In the genomic region with DNA sequence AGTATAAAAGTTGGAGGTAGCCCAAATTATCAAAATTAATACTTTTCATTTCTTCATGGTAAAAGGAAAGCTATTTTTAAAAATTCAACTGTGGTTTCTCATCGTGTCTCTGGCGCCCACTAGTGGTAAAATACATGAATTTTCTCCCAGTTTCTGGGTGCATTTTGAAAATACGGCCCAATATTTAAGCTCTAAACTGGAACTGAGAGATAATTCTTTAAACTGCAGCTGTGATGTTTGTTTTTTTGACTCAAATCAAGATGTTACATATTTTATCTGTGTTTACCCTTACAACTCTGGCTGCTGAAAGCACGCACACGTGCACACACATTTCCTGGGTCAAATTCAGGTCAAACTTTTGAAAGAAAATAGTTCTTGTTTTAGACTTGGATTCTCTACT, we compare ENCODE assay signal across 8 cellular contexts.
DNase-seq lines count a peak whose midpoint lies in the region; ATAC-seq and TF ChIP-seq lines count a peak whose summit lies in the region.

No MANE protein-coding gene starts in this region.

- TF ChIP-seq RAD21 in liver (IDR thresholded peaks at IDR 0.05), result peak; percentile 73 to 79

- no peak overlapping the region for H3K4me3 Mint-ChIP-seq in Caco-2 (ENCODE audit: unreplicated experiment)
- H3K4me3 Mint-ChIP-seq in activated CD8-positive, alpha-beta T cell treated with anti-CD3 and anti-CD28 coated beads, Interleukin-2, amount 10 ng/mL, durations not matched to agents 7 days and 5 days, result no peak overlapping the region

- intact Hi-C loops in Caco-2 (cut with micrococcal nuclease; ENCODE audit: unreplicated experiment), result loop anchor here (1.0 to 5.0 kb wide), 4 partner anchors 27 to 144 kb away; a partner anchor contains a TSS

- ATAC-seq in activated CD8-positive, alpha-beta T cell treated with anti-CD3 and anti-CD28 coated beads, Interleukin-2, amount 10 ng/mL, durations not matched to agents 7 days and 5 days, result no peak

- no peaks in the 10 kb centered on the region for H3K9me3 ChIP-seq in Caco-2
- H3K9me3 ChIP-seq in liver (ENCODE audit: control insufficient read depth in 4 of 4, low read length in 3 of 4), result peaks cover 0 to 5% (median 0%) of the 10 kb centered on the region in 4 donors

- no peaks in the 10 kb centered on the region for H3K4me1 ChIP-seq in Caco-2
- peaks cover 4 to 31% (median 28%) of the 10 kb centered on the region in 4 donors for H3K4me1 ChIP-seq in liver (ENCODE audit: control insufficient read depth in 4 of 4, insufficient read depth in 4 of 4, low read length in 3 of 4)

- H3K9ac ChIP-seq in liver (ENCODE audit: low read depth in 1 of 2, low read length in 2 of 2), result no peak overlapping the region

- no peaks in the 10 kb centered on the region for H3K27me3 Mint-ChIP-seq in Caco-2 (ENCODE audit: insufficient read depth, unreplicated experiment)
- peaks cover 4% of the 10 kb centered on the region for H3K27me3 Mint-ChIP-seq in activated CD8-positive, alpha-beta T cell treated with anti-CD3 and anti-CD28 coated beads, Interleukin-2, amount 10 ng/mL, durations not matched to agents 7 days and 5 days (ENCODE audit: low read depth)

- no peak overlapping the region for H3K27ac ChIP-seq in liver (ENCODE audit: low read depth in 1 of 2, low read length in 2 of 2)

- no peak overlapping the region for H3K27ac Mint-ChIP-seq in Caco-2 (ENCODE audit: unreplicated experiment)
- H3K27ac Mint-ChIP-seq in activated CD8-positive, alpha-beta T cell treated with anti-CD3 and anti-CD28 coated beads, Interleukin-2, amount 10 ng/mL, durations not matched to agents 7 days and 5 days, result no peak overlapping the region

- H3K4me3 ChIP-seq in Caco-2 (ENCODE audit: low read depth, low read length) (no peak overlapping the region), liver (ENCODE audit: low read depth in 1 of 3, low read length in 3 of 3) (no peak overlapping the region)

- H3K36me3 ChIP-seq in Caco-2 (ENCODE audit: control insufficient read depth, insufficient read depth, low read length) (no peaks in the 10 kb centered on the region), liver (ENCODE audit: control insufficient read depth in 4 of 4, insufficient read depth in 3 of 4, low read depth in 1 of 4, low read length in 3 of 4) (no peaks in the 10 kb centered on the region)

- H3K27me3 ChIP-seq in Caco-2 (replicated peaks; ENCODE audit: control insufficient read depth, insufficient read depth, low read length), result no peaks in the 10 kb centered on the region
- peaks cover 0 to 5% (median 0%) of the 10 kb centered on the region in 4 donors for H3K27me3 ChIP-seq in liver (ENCODE audit: control insufficient read depth in 4 of 4, insufficient read depth in 4 of 4, low read length in 3 of 4)

- POLR2A ChIA-PET in Caco-2 (lab: Charles Lee), result no interaction called here
- POLR2A ChIA-PET in activated CD8-positive, alpha-beta T cell treated with anti-CD3 and anti-CD28 coated beads, Interleukin-2, amount 10 ng/mL, durations not matched to agents 7 days and 5 days (lab: Charles Lee), result no interaction called here

- no TSS peak for BruUV-seq in Caco-2 (replicated peaks; lab: Mats Ljungman, UMichigan)

- 2% methylated on average over 5 of the region's 5 CpGs for WGBS in liver

- TF ChIP-seq CTCF in Caco-2 (IDR thresholded peaks at IDR 0.05; ENCODE audit: insufficient read depth in 1 of 2, low read depth in 1 of 2, low read length in 1 of 2, severe bottlenecking in 1 of 2, unreplicated experiment in 1 of 2) (peak; percentile 58 to 66), liver (IDR thresholded peaks at IDR 0.05; ENCODE audit: low read depth, low read length, missing input control) (peak; percentile 65)

- H3K4me1 Mint-ChIP-seq in Caco-2 (ENCODE audit: low read depth, unreplicated experiment), result no peaks in the 10 kb centered on the region
- peaks cover 8% of the 10 kb centered on the region for H3K4me1 Mint-ChIP-seq in activated CD8-positive, alpha-beta T cell treated with anti-CD3 and anti-CD28 coated beads, Interleukin-2, amount 10 ng/mL, durations not matched to agents 7 days and 5 days (ENCODE audit: low read depth)

- no peaks in the 10 kb centered on the region for H3K36me3 Mint-ChIP-seq in Caco-2 (ENCODE audit: insufficient read depth, unreplicated experiment)
- no peaks in the 10 kb centered on the region for H3K36me3 Mint-ChIP-seq in activated CD8-positive, alpha-beta T cell treated with anti-CD3 and anti-CD28 coated beads, Interleukin-2, amount 10 ng/mL, durations not matched to agents 7 days and 5 days (ENCODE audit: low read depth)

- DNase-seq in Caco-2 (peak in 1 of 2 experiments; percentile 11), HCEC 1CT (peak; percentile 45), LoVo (ENCODE audit: low spot score) (no peak), kidney glomerular epithelial cell (lab: John Stamatoyannopoulos, UW) (no peak)
- DNase-seq in activated CD8-positive, alpha-beta T cell treated with anti-CD3 and anti-CD28 coated beads, Interleukin-2, amount 10 ng/mL, durations not matched to agents 7 days and 5 days, result peak; percentile 21
- DNase-seq in activated CD4-positive, alpha-beta T cell treated with anti-CD3 and anti-CD28 coated beads, Interleukin-2, amount 50 U/mL, for 4 hours, result no peak
- no peak for DNase-seq in activated CD4-positive, alpha-beta T cell treated with anti-CD3 and anti-CD28 coated beads, Interleukin-2, amount 50 U/mL, for 1 hour

- CTCF ChIA-PET in Caco-2 (lab: Charles Lee), result interaction anchor here (0.7 to 4.2 kb wide), 7 partner anchors 23 to 371 kb away, joined by 3 to 84 read pairs (median 5); no protein-coding TSS in a partner anchor
- CTCF ChIA-PET in activated CD8-positive, alpha-beta T cell treated with anti-CD3 and anti-CD28 coated beads, Interleukin-2, amount 10 ng/mL, durations not matched to agents 7 days and 5 days (lab: Charles Lee), result interaction anchor here (0.7 to 2.9 kb wide), 35 partner anchors 9 to 380 kb away, joined by 3 to 122 read pairs (median 4); a partner anchor contains a TSS

- no peaks in the 10 kb centered on the region for H3K9me3 Mint-ChIP-seq in Caco-2 (ENCODE audit: unreplicated experiment)
- H3K9me3 Mint-ChIP-seq in activated CD8-positive, alpha-beta T cell treated with anti-CD3 and anti-CD28 coated beads, Interleukin-2, amount 10 ng/mL, durations not matched to agents 7 days and 5 days (ENCODE audit: insufficient read depth), result no peaks in the 10 kb centered on the region

TF ChIP-seq in liver, 16 proteins besides CTCF, POLR2A, EP300 and RAD21:
- TF ChIP-seq, protein P1, sequence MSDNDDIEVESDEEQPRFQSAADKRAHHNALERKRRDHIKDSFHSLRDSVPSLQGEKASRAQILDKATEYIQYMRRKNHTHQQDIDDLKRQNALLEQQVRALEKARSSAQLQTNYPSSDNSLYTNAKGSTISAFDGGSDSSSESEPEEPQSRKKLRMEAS (IDR thresholded peaks at IDR 0.05), result no peak
- peak; percentile 24 to 39 for TF ChIP-seq RXRA (IDR thresholded peaks at IDR 0.05)
- no peak for TF ChIP-seq YY1 (IDR thresholded peaks at IDR 0.05)

Comparison
In these comparisons a context has a peak if more than half of its experiments do, and no peak if none do; other contexts are left out.
1. DNase-seq: peak in HCEC 1CT (single experiment) and activated CD8-positive, alpha-beta T cell treated with anti-CD3 and anti-CD28 coated beads, Interleukin-2, amount 10 ng/mL, durations not matched to agents 7 days and 5 days (single experiment); none in LoVo (single experiment), kidney glomerular epithelial cell (single experiment), activated CD4-positive, alpha-beta T cell treated with anti-CD3 and anti-CD28 coated beads, Interleukin-2, amount 50 U/mL, for 4 hours (0 of 2) and activated CD4-positive, alpha-beta T cell treated with anti-CD3 and anti-CD28 coated beads, Interleukin-2, amount 50 U/mL, for 1 hour (single experiment).